ENCODE assay signal across 1 cellular context in genomic region chr11:4672470-4672869, GRCh38.
TF ChIP-seq lines count a peak whose summit lies in the region.

No MANE protein-coding gene starts in this region.

TF ChIP-seq in IMR-90, 13 proteins besides CTCF, POLR2A, EP300 and RAD21:
- no peak for TF ChIP-seq NFE2L2 (IDR thresholded peaks at IDR 0.05; ENCODE audit: low read depth, low read length)
